Comparison of ENCODE assay signal across 14 cellular contexts in genomic region chr12:89281534-89281857, GRCh38.
DNase-seq lines count a peak whose midpoint lies in the region; ATAC-seq, FAIRE-seq and TF ChIP-seq lines count a peak whose summit lies in the region.
"Had no signal": no experiment of that assay in that cellular context is flagged by ENCODE, and none has a peak within 500 bp of the region (broad histone marks: within the 10 kb centered on the region; RNA-seq: fewer than 3 reads in every experiment).

No MANE protein-coding gene starts in this region.

- H3K27ac ChIP-seq in small intestine (ENCODE audit: low read depth in 1 of 2, low read length in 1 of 2) = peak overlapping the region; percentile 2 to 69
- H3K27ac ChIP-seq: hepatocyte had no signal

- peaks cover 73% of the 10 kb centered on the region for H3K4me1 ChIP-seq in Loucy (ENCODE audit: insufficient read depth, low read length, poor library complexity, severe bottlenecking)
- H3K4me1 ChIP-seq in small intestine (ENCODE audit: control insufficient read depth in 2 of 2, insufficient read depth in 1 of 2, low read depth in 1 of 2, low read length in 1 of 2) = no peaks in the 10 kb centered on the region

- H3K27ac Mint-ChIP-seq in activated naive CD8-positive, alpha-beta T cell treated with anti-CD3 and anti-CD28 coated beads, Interleukin-2, amount 10 ng/mL, durations not matched to agents 7 days and 5 days = peak overlapping the region; percentile 81
- H3K27ac Mint-ChIP-seq in activated naive CD8-positive, alpha-beta T cell treated with anti-CD3 and anti-CD28 coated beads for 36 hours = no peak overlapping the region
- H3K27ac Mint-ChIP-seq in immature natural killer cell = peak overlapping the region; percentile 66 to 96 (median 81)

- ATAC-seq in activated naive CD8-positive, alpha-beta T cell treated with anti-CD3 and anti-CD28 coated beads, Interleukin-2, amount 10 ng/mL, durations not matched to agents 7 days and 5 days (ENCODE audit: low read depth) = no peak
- no peak for ATAC-seq in HG03159 (IDR thresholded peaks at IDR 0.05; ENCODE audit: unreplicated experiment)
- no peak for ATAC-seq in HG02759 (IDR thresholded peaks at IDR 0.05; ENCODE audit: unreplicated experiment)

- no peaks in the 10 kb centered on the region for H3K79me2 ChIP-seq in Loucy (ENCODE audit: insufficient read depth, low read length)
- H3K79me2 ChIP-seq: hepatocyte had no signal

- H3K9me2 ChIP-seq in Loucy (replicated peaks; ENCODE audit: low read depth, low read length) = no peaks in the 10 kb centered on the region

- peak overlapping the region; percentile 83 for H3K4me2 ChIP-seq in Loucy (ENCODE audit: low read depth, low read length, poor library complexity, severe bottlenecking)
- H3K4me2 ChIP-seq: hepatocyte had no signal

- H3K27me3 ChIP-seq in Loucy (ENCODE audit: insufficient read depth, low read length, poor library complexity, severe bottlenecking) (no peaks in the 10 kb centered on the region), small intestine (ENCODE audit: control insufficient read depth in 2 of 2, insufficient read depth in 2 of 2, low read length in 2 of 2) (no peaks in the 10 kb centered on the region)
- H3K27me3 ChIP-seq: hepatocyte, stomach had no signal

- H3K9me3 ChIP-seq in Loucy (ENCODE audit: insufficient read depth, low read depth, low read length) (no peaks in the 10 kb centered on the region), small intestine (ENCODE audit: control insufficient read depth, low read depth) (no peaks in the 10 kb centered on the region)
- H3K9me3 ChIP-seq: stomach had no signal

- WGBS in small intestine, 3 donors = 86 to 88% (median 87%) methylated on average over 1 of the region's 1 CpG

- peaks cover 21% of the 10 kb centered on the region for H3K4me1 Mint-ChIP-seq in activated naive CD8-positive, alpha-beta T cell treated with anti-CD3 and anti-CD28 coated beads, Interleukin-2, amount 10 ng/mL, durations not matched to agents 7 days and 5 days
- peaks cover 19% of the 10 kb centered on the region for H3K4me1 Mint-ChIP-seq in activated naive CD8-positive, alpha-beta T cell treated with anti-CD3 and anti-CD28 coated beads for 36 hours
- peaks cover 19 to 44% of the 10 kb centered on the region in 2 donors for H3K4me1 Mint-ChIP-seq in immature natural killer cell

- peaks cover 16% of the 10 kb centered on the region for H3K36me3 Mint-ChIP-seq in activated naive CD8-positive, alpha-beta T cell treated with anti-CD3 and anti-CD28 coated beads, Interleukin-2, amount 10 ng/mL, durations not matched to agents 7 days and 5 days
- no peaks in the 10 kb centered on the region for H3K36me3 Mint-ChIP-seq in activated naive CD8-positive, alpha-beta T cell treated with anti-CD3 and anti-CD28 coated beads for 36 hours
- peaks cover 0 to 9% (median 3%) of the 10 kb centered on the region in 3 donors for H3K36me3 Mint-ChIP-seq in immature natural killer cell

- peak overlapping the region; percentile 75 for H3K9ac ChIP-seq in Loucy (ENCODE audit: low read depth, low read length, poor library complexity, severe bottlenecking)

- TF ChIP-seq CTCF in Loucy (conservative IDR thresholded peaks at IDR 0.05; ENCODE audit: low read length) = no peak

- no peaks in the 10 kb centered on the region for H4K20me1 ChIP-seq in Loucy (ENCODE audit: insufficient read depth, low read length, poor library complexity, severe bottlenecking)

- H3K9me3 Mint-ChIP-seq in activated naive CD8-positive, alpha-beta T cell treated with anti-CD3 and anti-CD28 coated beads, Interleukin-2, amount 10 ng/mL, durations not matched to agents 7 days and 5 days = peaks cover 4% of the 10 kb centered on the region
- H3K9me3 Mint-ChIP-seq in activated naive CD8-positive, alpha-beta T cell treated with anti-CD3 and anti-CD28 coated beads for 36 hours = peaks cover 3% of the 10 kb centered on the region
- H3K9me3 Mint-ChIP-seq in immature natural killer cell = peaks cover 0 to 4% (median 0%) of the 10 kb centered on the region in 6 donors

- peak overlapping the region; percentile 60 for H3K4me3 Mint-ChIP-seq in activated naive CD8-positive, alpha-beta T cell treated with anti-CD3 and anti-CD28 coated beads, Interleukin-2, amount 10 ng/mL, durations not matched to agents 7 days and 5 days
- no peak overlapping the region for H3K4me3 Mint-ChIP-seq in activated naive CD8-positive, alpha-beta T cell treated with anti-CD3 and anti-CD28 coated beads for 36 hours
- H3K4me3 Mint-ChIP-seq in immature natural killer cell = peak overlapping the region in 3 of 5 donors; percentile 74 to 89 (median 78)

- 0 out of 2 replicates have a peak overlapping the region, but pooled peaks have one; percentile 36 for H2AFZ ChIP-seq in Loucy (ENCODE audit: low read length)
- H2AFZ ChIP-seq: hepatocyte had no signal

- H3K4me3 ChIP-seq in Loucy (ENCODE audit: low read length, poor library complexity, severe bottlenecking) (peak overlapping the region; percentile 70), small intestine (ENCODE audit: low read depth in 1 of 2, low read length in 2 of 2) (no peak overlapping the region)
- H3K4me3 ChIP-seq: hepatocyte, stomach had no signal

- no peaks in the 10 kb centered on the region for H3K36me3 ChIP-seq in Loucy (ENCODE audit: insufficient read depth, low read length)
- no peaks in the 10 kb centered on the region for H3K36me3 ChIP-seq in small intestine (ENCODE audit: control insufficient read depth in 2 of 2, insufficient read depth in 2 of 2, low read length in 2 of 2)
- H3K36me3 ChIP-seq: stomach had no signal

- H3K27me3 Mint-ChIP-seq in activated naive CD8-positive, alpha-beta T cell treated with anti-CD3 and anti-CD28 coated beads, Interleukin-2, amount 10 ng/mL, durations not matched to agents 7 days and 5 days = no peaks in the 10 kb centered on the region
- no peaks in the 10 kb centered on the region for H3K27me3 Mint-ChIP-seq in activated naive CD8-positive, alpha-beta T cell treated with anti-CD3 and anti-CD28 coated beads for 36 hours
- H3K27me3 Mint-ChIP-seq in immature natural killer cell (ENCODE audit: low read depth in 3 of 3) = peaks cover 0 to 5% (median 0%) of the 10 kb centered on the region in 3 donors

- POLR2A ChIA-PET in activated naive CD8-positive, alpha-beta T cell treated with anti-CD3 and anti-CD28 coated beads, Interleukin-2, amount 10 ng/mL, durations not matched to agents 7 days and 5 days (lab: Charles Lee) = interaction anchor here (1.2 to 3.2 kb wide), 6 partner anchors 33 to 72 kb away, joined by 3 to 20 read pairs (median 6); partner anchors contain the start of gene DUSP6

- no peaks in the 10 kb centered on the region for H3F3A ChIP-seq in Loucy (ENCODE audit: low read depth)

- no peak for FAIRE-seq in small intestine (lab: Jason Lieb, UNC)

- DNase-seq in activated naive CD8-positive, alpha-beta T cell treated with anti-CD3 and anti-CD28 coated beads, Interleukin-2, amount 10 ng/mL, durations not matched to agents 7 days and 5 days = no peak
- DNase-seq in activated naive CD8-positive, alpha-beta T cell treated with anti-CD3 and anti-CD28 coated beads for 36 hours = no peak
- DNase-seq in immature natural killer cell (no peak), small intestine (no peak), MV-4-11 (lab: John Stamatoyannopoulos, UW) (no peak)
- DNase-seq: DMS 273 treated with DMSO at 0.1 percent for 48 hours, erythroblast, GOT3, NCI-H1092 treated with DMSO at 0.1 percent for 48 hours, stomach had no signal
